In the genomic region with DNA sequence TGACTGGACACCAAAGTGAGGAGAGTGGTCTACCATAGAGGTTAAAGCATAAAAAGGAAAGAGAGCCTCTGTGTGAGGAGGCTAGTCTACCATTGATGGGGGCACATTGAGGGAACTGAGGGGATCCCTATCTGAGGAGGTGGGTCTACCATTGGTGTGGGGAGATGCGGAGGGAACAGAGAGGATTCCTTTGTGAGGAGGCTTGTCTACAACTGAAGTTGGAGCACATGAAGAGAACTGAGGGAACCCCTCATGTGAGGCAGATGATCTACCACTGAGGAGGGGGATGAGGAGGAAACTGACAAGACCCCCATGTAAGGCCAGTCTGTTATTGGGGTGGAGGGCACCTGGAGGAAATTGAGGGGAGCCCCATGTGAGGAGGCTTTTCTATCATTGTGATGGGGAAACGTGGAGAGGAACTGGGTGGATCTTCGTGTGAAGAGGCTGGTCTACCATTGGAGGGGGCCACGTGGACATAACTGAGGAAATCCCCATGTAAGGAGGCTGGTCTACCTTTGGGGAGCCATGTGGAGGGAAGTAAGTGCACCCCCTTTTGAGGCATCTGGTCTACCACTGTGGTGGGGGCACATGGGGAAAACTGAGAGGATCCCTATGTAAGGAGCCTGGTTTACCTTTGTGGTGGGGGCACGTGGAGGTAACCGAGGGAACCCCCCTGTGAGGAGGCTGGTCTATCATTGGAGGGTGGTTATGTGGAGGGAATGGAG, we compare ENCODE assay signal across 28 cellular contexts.
DNase-seq lines count a peak whose midpoint lies in the region; ATAC-seq and TF ChIP-seq lines count a peak whose summit lies in the region.
"Had no signal": no experiment of that assay in that cellular context is flagged by ENCODE, and none has a peak within 500 bp of the region (broad histone marks: within the 10 kb centered on the region; RNA-seq: fewer than 3 reads in every experiment).

No MANE protein-coding gene starts in this region.

- H3K4me1 Mint-ChIP-seq in activated B cell treated with CpG ODN at 0.5 μM for 24 hours, result no peaks in the 10 kb centered on the region
- H3K4me1 Mint-ChIP-seq in endothelial cell (ENCODE audit: unreplicated experiment), result no peaks in the 10 kb centered on the region
- H3K4me1 Mint-ChIP-seq: B cell; CD4-positive, alpha-beta memory T cell; neural progenitor cell had no signal

- no peaks in the 10 kb centered on the region for H3K36me3 ChIP-seq in tibial nerve
- H3K36me3 ChIP-seq: neural progenitor cell, sigmoid colon, stomach, thyroid gland had no signal

- WGBS in tibial nerve, 2 donors, result 82 to 85% methylated on average over 6 of the region's 6 CpGs

- no peak overlapping the region for H3K4me3 Mint-ChIP-seq in activated B cell treated with CpG ODN at 0.5 μM for 24 hours
- H3K4me3 Mint-ChIP-seq in endothelial cell (ENCODE audit: unreplicated experiment), result no peak overlapping the region
- H3K4me3 Mint-ChIP-seq: B cell, neural progenitor cell had no signal

- H3K36me3 Mint-ChIP-seq in activated B cell treated with CpG ODN at 0.5 μM for 24 hours (ENCODE audit: low read depth), result no peaks in the 10 kb centered on the region
- peaks cover 68% of the 10 kb centered on the region for H3K36me3 Mint-ChIP-seq in endothelial cell (ENCODE audit: low read depth, unreplicated experiment)
- H3K36me3 Mint-ChIP-seq: neural progenitor cell had no signal

- peaks cover 18% of the 10 kb centered on the region for H3K27me3 Mint-ChIP-seq in activated B cell treated with CpG ODN at 0.5 μM for 24 hours
- peaks cover 54% of the 10 kb centered on the region for H3K27me3 Mint-ChIP-seq in endothelial cell (ENCODE audit: unreplicated experiment)

- CTCF ChIA-PET in activated B cell treated with CpG ODN at 0.5 μM for 24 hours (lab: Charles Lee), result no interaction called here

- DNase-seq in activated effector memory CD4-positive, alpha-beta T cell treated with anti-CD3 and anti-CD28 coated beads, Interleukin-2, amount 50 U/mL, for 16 hours, result peak; percentile 43
- DNase-seq in activated effector memory CD4-positive, alpha-beta T cell treated with Interleukin-2 at 50 U/mL for 16 hours, result no peak
- DNase-seq in activated B cell treated with CpG ODN at 0.5 μM for 24 hours (peak; percentile 5), endothelial cell (ENCODE audit: low spot score) (peak; percentile 1), posterior vena cava (ENCODE audit: low spot score) (peak; percentile 31), GM13976 (ENCODE audit: low spot score) (no peak), tibial nerve (ENCODE audit: low spot score in 2 of 2) (no peak), NCI-H2196 treated with DMSO at 0.1 percent for 48 hours (lab: John Stamatoyannopoulos, UW; ENCODE audit: unreplicated experiment) (no peak)
- DNase-seq: ACHN; activated CD4-positive, alpha-beta T cell treated with anti-CD3 and anti-CD28 coated beads, Interleukin-2, amount 50 U/mL, for 4 hours; amygdala; CD4-positive, alpha-beta memory T cell; effector CD4-positive, alpha-beta T cell; hypothalamus; NCI-H1048; NCI-H187; NCI-H2171; NCI-H510A; RPMI8226; stimulated activated CD4-positive, alpha-beta T cell treated with anti-CD3 and anti-CD28 coated beads, Interleukin-4, amount 100 ng/mL, for 1 hour; stomach; T1000; thyroid gland had no signal

- TF ChIP-seq CTCF in activated B cell treated with CpG ODN at 0.5 μM for 24 hours (IDR thresholded peaks at IDR 0.05) (no peak), endothelial cell (IDR thresholded peaks at IDR 0.05; ENCODE audit: unreplicated experiment) (no peak), GM13976 (IDR thresholded peaks at IDR 0.05; ENCODE audit: borderline replicate concordance, control extremely low read depth, extremely low read depth, insufficient read depth, missing control alignments) (no peak), tibial nerve (IDR thresholded peaks at IDR 0.05) (no peak)

- peaks cover 65% of the 10 kb centered on the region for H3K9me3 Mint-ChIP-seq in activated B cell treated with CpG ODN at 0.5 μM for 24 hours
- H3K9me3 Mint-ChIP-seq in endothelial cell (ENCODE audit: unreplicated experiment), result peaks cover 50% of the 10 kb centered on the region

- H3K27ac Mint-ChIP-seq in activated B cell treated with CpG ODN at 0.5 μM for 24 hours (no peak overlapping the region), endothelial cell (ENCODE audit: unreplicated experiment) (no peak overlapping the region)
- H3K27ac Mint-ChIP-seq: B cell, neural progenitor cell had no signal

- TF ChIP-seq EP300 in tibial nerve (IDR thresholded peaks at IDR 0.05), result no peak

- no peak overlapping the region for H3K4me3 ChIP-seq in tibial nerve
- H3K4me3 ChIP-seq: neural progenitor cell, sigmoid colon, stomach, thyroid gland had no signal

- H3K27me3 ChIP-seq in tibial nerve, result no peaks in the 10 kb centered on the region
- H3K27me3 ChIP-seq: neural progenitor cell, sigmoid colon, thyroid gland had no signal

- H3K27ac ChIP-seq in tibial nerve, result no peak overlapping the region
- H3K27ac ChIP-seq: neural progenitor cell, sigmoid colon, stomach, thyroid gland, VCaP had no signal

- H3K9me3 ChIP-seq in tibial nerve, result peaks cover 0 to 78% (median 0%) of the 10 kb centered on the region in 4 donors
- H3K9me3 ChIP-seq: sigmoid colon, thyroid gland had no signal

- no peak for TF ChIP-seq POLR2A in tibial nerve (IDR thresholded peaks at IDR 0.05)

- ATAC-seq in activated B cell treated with CpG ODN at 0.5 μM for 24 hours (ENCODE audit: low read depth), result no peak
- ATAC-seq: left colon had no signal

- in situ Hi-C loops in GM13976 (cut with MboI; ENCODE audit: low sequenced_read_pairs, unreplicated experiment), result no loop called here

- no peaks in the 10 kb centered on the region for H3K4me1 ChIP-seq in tibial nerve
- H3K4me1 ChIP-seq: neural progenitor cell, sigmoid colon, stomach, thyroid gland had no signal

- intact Hi-C loops in activated B cell treated with CpG ODN at 0.5 μM for 24 hours (cut with micrococcal nuclease) (no loop called here), posterior vena cava (cut with DNase I) (no loop called here)

- POLR2A ChIA-PET in activated B cell treated with CpG ODN at 0.5 μM for 24 hours (lab: Charles Lee), result no interaction called here

Comparison
In these comparisons a context has a peak if more than half of its experiments do, and no peak if none do; other contexts are left out.
1. DNase-seq: peak in activated effector memory CD4-positive, alpha-beta T cell treated with anti-CD3 and anti-CD28 coated beads, Interleukin-2, amount 50 U/mL, for 16 hours (single experiment), activated B cell treated with CpG ODN at 0.5 μM for 24 hours (single experiment), endothelial cell (single experiment) and posterior vena cava (single experiment); none in activated effector memory CD4-positive, alpha-beta T cell treated with Interleukin-2 at 50 U/mL for 16 hours (single experiment), GM13976 (single experiment), tibial nerve (0 of 2) and NCI-H2196 treated with DMSO at 0.1 percent for 48 hours (single experiment).